Comparison of ENCODE assay signal across 12 cellular contexts in genomic region chr10:78914060-78914378, GRCh38.
DNase-seq lines count a peak whose midpoint lies in the region; ATAC-seq, FAIRE-seq and TF ChIP-seq lines count a peak whose summit lies in the region.
"Had no signal": no experiment of that assay in that cellular context is flagged by ENCODE, and none has a peak within 500 bp of the region (broad histone marks: within the 10 kb centered on the region; RNA-seq: fewer than 3 reads in every experiment).

No MANE protein-coding gene starts in this region.

- TF ChIP-seq RAD21 in K562 (CRISPR knock-in tag; conservative IDR thresholded peaks at IDR 0.05 in 1 of 2, IDR thresholded peaks at IDR 0.05 in 1 of 2): no peak

- H3K9ac ChIP-seq in HUES64 (ENCODE audit: low read depth, low read length) (no peak overlapping the region), K562 (ENCODE audit: insufficient read depth in 1 of 2, low read depth in 2 of 2, low read length in 2 of 2) (no peak overlapping the region), iPS-20b (ENCODE audit: low read depth, low read length) (no peak overlapping the region), smooth muscle cell (ENCODE audit: low read depth) (no peak overlapping the region)
- H3K9ac ChIP-seq: BLaER1 had no signal

- no peak for DNase-seq in K562 (ENCODE audit: extremely low read depth in 1 of 4, low spot score in 3 of 4)
- no peak for DNase-seq in NCI-H1105 (lab: John Stamatoyannopoulos, UW)
- DNase-seq in smooth muscle cell (lab: John Stamatoyannopoulos, UW; ENCODE audit: unreplicated experiment): no peak
- DNase-seq: CD8-positive, alpha-beta memory T cell; DND-41; HCEC 1CT; SIG-M5 had no signal

- no peak for TF ChIP-seq POLR2A in K562 (conservative IDR thresholded peaks at IDR 0.05)

- FAIRE-seq in K562 (lab: Jason Lieb, UNC): no peak

- ATAC-seq in K562: no peak
- no peak for ATAC-seq in GM21717 (IDR thresholded peaks at IDR 0.05; ENCODE audit: unreplicated experiment)
- ATAC-seq in HG03175 (IDR thresholded peaks at IDR 0.05; ENCODE audit: unreplicated experiment): no peak

- intact Hi-C loops in K562 (cut with micrococcal nuclease): no loop called here

- H3F3A ChIP-seq in smooth muscle cell (ENCODE audit: low read depth): no peaks in the 10 kb centered on the region

- TF ChIP-seq EP300 in K562 (IDR thresholded peaks at IDR 0.05; ENCODE audit: low read length): no peak

- no peaks in the 10 kb centered on the region for H3K9me1 ChIP-seq in K562 (ENCODE audit: control insufficient read depth, insufficient read depth, low read length)

- no peak for TF ChIP-seq CTCF in K562 (IDR thresholded peaks at IDR 0.05 in 2 of 3, conservative IDR thresholded peaks at IDR 0.05 in 1 of 3; ENCODE audit: insufficient read depth in 2 of 3, low read depth in 1 of 3, low read length in 3 of 3)
- no peak for TF ChIP-seq CTCF in smooth muscle cell (IDR thresholded peaks at IDR 0.05; ENCODE audit: borderline replicate concordance, insufficient read depth, poor library complexity, severe bottlenecking)

- no peak overlapping the region for H2AFZ ChIP-seq in K562 (ENCODE audit: low read depth, low read length)
- no peak overlapping the region for H2AFZ ChIP-seq in smooth muscle cell (ENCODE audit: low read depth)

- H3K9me3 ChIP-seq in HUES64 (ENCODE audit: insufficient read depth, low read depth, low read length) (no peaks in the 10 kb centered on the region), K562 (replicated peaks; ENCODE audit: control insufficient read depth, insufficient read depth, low read depth, low read length) (no peaks in the 10 kb centered on the region), iPS-20b (ENCODE audit: insufficient read depth, low read depth, low read length) (no peaks in the 10 kb centered on the region), smooth muscle cell (replicated peaks; ENCODE audit: low read depth) (no peaks in the 10 kb centered on the region)
- H3K9me3 ChIP-seq: BLaER1 had no signal

- POLR2A ChIA-PET in K562 (lab: Yijun Ruan, JAX): interaction anchor here (0.7 to 1.6 kb wide), 4 partner anchors 8 to 612 kb away, joined by 3 to 4 read pairs (median 4); no protein-coding TSS in a partner anchor

- CTCF ChIA-PET in K562 (lab: Yijun Ruan, JAX; ENCODE audit: low intra/inter-chr PET ratio): interaction anchor here (0.5 kb wide), 1 partner anchor 154 kb away, joined by 3 read pairs; no protein-coding TSS in a partner anchor

- H3K4me1 ChIP-seq in HUES64 (ENCODE audit: insufficient read depth, low read length) (peaks cover 38% of the 10 kb centered on the region), K562 (replicated peaks in 1 of 2; ENCODE audit: control insufficient read depth in 2 of 2, insufficient read depth in 2 of 2, low read length in 2 of 2) (peaks cover 0 to 9% of the 10 kb centered on the region in 2 experiments; a peak in 2 of 5 replicates), iPS-20b (ENCODE audit: insufficient read depth, low read length) (peaks cover 30% of the 10 kb centered on the region; the same call in 1 of the 2 replicates), smooth muscle cell (ENCODE audit: low read depth) (peaks cover 22% of the 10 kb centered on the region)

- H3K27ac ChIP-seq in HUES64 (ENCODE audit: low read depth, low read length) (peak overlapping the region; percentile 57; the same call in 1 of the 2 replicates), K562 (ENCODE audit: extremely low read depth, low read depth, low read length) (no peak overlapping the region), iPS-20b (ENCODE audit: low read length) (no peak overlapping the region), smooth muscle cell (ENCODE audit: low read depth) (no peak overlapping the region)
- H3K27ac ChIP-seq: BLaER1 had no signal

- H3K4me3 ChIP-seq in HUES64 (ENCODE audit: low read length) (peak overlapping the region; percentile 3; the same call in 1 of the 2 replicates), K562 (no peak overlapping the region), iPS-20b (ENCODE audit: low read length) (peak overlapping the region; percentile 44; the same call in 1 of the 2 replicates), smooth muscle cell (no peak overlapping the region)
- H3K4me3 ChIP-seq: BLaER1 had no signal

- no peaks in the 10 kb centered on the region for H3K36me3 ChIP-seq in HUES64 (ENCODE audit: insufficient read depth, low read length)
- H3K36me3 ChIP-seq in K562 (ENCODE audit: control insufficient read depth, insufficient read depth, low read length): no peaks in the 10 kb centered on the region
- H3K36me3 ChIP-seq in iPS-20b (ENCODE audit: insufficient read depth, low read depth, low read length): no peaks in the 10 kb centered on the region
- H3K36me3 ChIP-seq in smooth muscle cell (ENCODE audit: low read depth): no peaks in the 10 kb centered on the region
- H3K36me3 ChIP-seq: BLaER1 had no signal

- H3K79me2 ChIP-seq in K562 (ENCODE audit: control insufficient read depth, insufficient read depth, low read length): no peaks in the 10 kb centered on the region
- H3K79me2 ChIP-seq in smooth muscle cell (ENCODE audit: low read depth): no peaks in the 10 kb centered on the region

- no peak overlapping the region for H3K4me2 ChIP-seq in K562 (ENCODE audit: insufficient read depth, low read length)
- H3K4me2 ChIP-seq in smooth muscle cell: no peak overlapping the region

- BruUV-seq in K562 (replicated peaks; lab: Mats Ljungman, UMichigan): no TSS peak

- in situ Hi-C loops in K562 (cut with MboI): no loop called here

- 36% methylated on average over 10 of the region's 10 CpGs for WGBS in HUES64
- 5% methylated on average over 10 of the region's 10 CpGs for WGBS in K562 (ENCODE audit: insufficient coverage, low coverage, missing lambda C conversion rate)
- 80% methylated on average over 10 of the region's 10 CpGs for WGBS in smooth muscle cell (ENCODE audit: low lambda C conversion rate)

- H4K20me1 ChIP-seq in K562 (replicated peaks; ENCODE audit: control insufficient read depth, insufficient read depth, low read length) (peaks cover 22% of the 10 kb centered on the region), smooth muscle cell (ENCODE audit: low read depth) (no peaks in the 10 kb centered on the region)
- H4K20me1 ChIP-seq: BLaER1 had no signal

- H3K27me3 ChIP-seq in HUES64 (ENCODE audit: insufficient read depth, low read length): peaks cover 19% of the 10 kb centered on the region
- peaks cover 40 to 72% of the 10 kb centered on the region in 2 experiments for H3K27me3 ChIP-seq in K562 (ENCODE audit: control insufficient read depth in 2 of 2, insufficient read depth in 2 of 2, low read length in 2 of 2)
- H3K27me3 ChIP-seq in iPS-20b (ENCODE audit: insufficient read depth, low read length): peaks cover 30% of the 10 kb centered on the region
- no peaks in the 10 kb centered on the region for H3K27me3 ChIP-seq in smooth muscle cell (ENCODE audit: low read depth)
- H3K27me3 ChIP-seq: BLaER1 had no signal

TF ChIP-seq in K562, 482 proteins besides CTCF, POLR2A, EP300 and RAD21:
- TF ChIP-seq, protein P1, sequence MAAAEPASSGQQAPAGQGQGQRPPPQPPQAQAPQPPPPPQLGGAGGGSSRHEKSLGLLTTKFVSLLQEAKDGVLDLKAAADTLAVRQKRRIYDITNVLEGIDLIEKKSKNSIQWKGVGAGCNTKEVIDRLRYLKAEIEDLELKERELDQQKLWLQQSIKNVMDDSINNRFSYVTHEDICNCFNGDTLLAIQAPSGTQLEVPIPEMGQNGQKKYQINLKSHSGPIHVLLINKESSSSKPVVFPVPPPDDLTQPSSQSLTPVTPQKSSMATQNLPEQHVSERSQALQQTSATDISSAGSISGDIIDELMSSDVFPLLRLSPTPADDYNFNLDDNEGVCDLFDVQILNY (CRISPR knock-in tag; IDR thresholded peaks at IDR 0.05): no peak
- TF ChIP-seq ZFP36 (IDR thresholded peaks at IDR 0.05; ENCODE audit: low read depth, low read length, partially characterized antibody): peak; percentile 85
- 0 out of 2 replicates have a peak, but pooled peaks have one; percentile 41 for TF ChIP-seq ZNF436 (CRISPR knock-in tag; IDR thresholded peaks at IDR 0.05)
- no peak for TF ChIP-seq ZNF175 (CRISPR knock-in tag; IDR thresholded peaks at IDR 0.05; ENCODE audit: low read depth)
- no peak for TF ChIP-seq NELFE (IDR thresholded peaks at IDR 0.05; ENCODE audit: insufficient read depth, insufficient read length)
- TF ChIP-seq MEF2D (tag; conservative IDR thresholded peaks at IDR 0.05; ENCODE audit: low read depth): no peak

Comparison
In these comparisons a context has a peak if more than half of its experiments do, and no peak if none do; other contexts are left out.
1. H3K4me3 ChIP-seq: peak in HUES64 (single experiment) and iPS-20b (single experiment); none in K562 (single experiment) and smooth muscle cell (single experiment).